Comparison of ENCODE assay signal across 8 cellular contexts in the genomic region with DNA sequence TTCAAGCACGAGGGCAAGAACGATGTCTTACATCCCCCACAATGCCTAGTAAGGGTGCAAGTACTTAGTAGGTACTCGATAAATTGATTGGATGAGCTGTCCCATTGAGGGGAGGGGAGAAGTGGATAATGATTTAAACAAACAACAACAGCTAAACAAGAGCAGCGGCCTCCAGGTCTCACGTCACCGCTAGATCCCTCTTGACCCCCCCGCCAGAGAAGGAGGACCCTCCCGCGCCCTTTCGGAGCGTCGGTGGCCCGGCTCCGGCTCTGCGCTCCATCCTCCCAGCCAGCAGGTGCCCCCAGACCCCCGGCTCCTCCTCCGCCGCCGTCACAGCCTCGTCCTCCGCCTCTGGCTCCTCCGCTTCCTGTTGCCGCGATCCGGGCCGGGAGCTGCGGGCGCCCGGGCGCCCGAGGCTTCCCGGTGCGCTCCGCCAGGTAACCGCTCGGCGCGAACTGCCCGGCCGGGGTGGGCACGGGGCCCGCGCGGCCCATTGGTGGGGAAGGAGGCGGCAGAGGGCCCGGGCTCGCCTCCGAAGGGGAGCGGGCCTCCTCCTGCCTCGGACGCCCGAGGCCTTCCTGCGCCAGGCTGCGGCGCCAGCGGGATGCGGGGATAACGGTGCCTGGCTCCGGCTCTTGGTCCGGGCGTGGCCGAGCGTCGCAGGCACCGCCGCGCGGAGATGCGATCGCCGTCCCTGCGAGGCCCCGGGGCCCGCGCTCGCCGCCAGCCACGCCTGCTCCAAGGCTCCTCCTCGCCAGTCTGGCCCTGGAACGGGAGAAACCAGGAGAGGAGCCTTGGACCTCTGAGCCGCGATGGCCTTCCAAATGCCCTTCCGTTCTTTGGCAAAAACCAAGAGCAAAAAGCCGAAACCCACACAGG. TPM values are rescaled to one million over a fixed set of nuclear protein-coding genes. Genes with fewer than 3 reads are reported as not detected.
DNase-seq lines count a peak whose midpoint lies in the region; ATAC-seq and TF ChIP-seq lines count a peak whose summit lies in the region.

Gene TLCD5 (plus strand): TSS at position 368 of the 879 bp plus-strand sequence. CDS start 2,143 bp downstream, outside the sequence.

- H3K9me3 ChIP-seq in ES-I3 (ENCODE audit: control insufficient read depth, insufficient read depth, low read length) (no peaks in the 10 kb centered on the region), adrenal gland (replicated peaks in 1 of 3) (no peaks in the 10 kb centered on the region), heart right ventricle (no peaks in the 10 kb centered on the region), parathyroid adenoma (ENCODE audit: control insufficient read depth, low read length) (no peaks in the 10 kb centered on the region)

- TF ChIP-seq CTCF in adrenal gland (IDR thresholded peaks at IDR 0.05) (no peak), heart right ventricle (IDR thresholded peaks at IDR 0.05) (peak in 4 of 9 donors; percentile 11 to 36 (median 28)), parathyroid adenoma (IDR thresholded peaks at IDR 0.05) (no peak)

- no peaks in the 10 kb centered on the region for H3K27me3 ChIP-seq in adrenal gland
- peaks cover 0 to 74% (median 0%) of the 10 kb centered on the region in 7 donors for H3K27me3 ChIP-seq in heart right ventricle
- no peaks in the 10 kb centered on the region for H3K27me3 ChIP-seq in parathyroid adenoma (ENCODE audit: control insufficient read depth, insufficient read depth, low read length)

- H3K4me3 ChIP-seq in adrenal gland: peak within 1 kb of the TSS in 3 of 4 donors; percentile 23 to 75 (median 64)
- H3K4me3 ChIP-seq in heart right ventricle: peak within 1 kb of the TSS; percentile 40 to 91 (median 72)
- H3K4me3 ChIP-seq in parathyroid adenoma (ENCODE audit: low read depth, low read length): peak within 1 kb of the TSS; percentile 47

- peak; percentile 70 to 85 (median 78) for DNase-seq in adrenal gland
- DNase-seq in heart right ventricle: peak; percentile 72 to 76
- DNase-seq in erythroblast (lab: John Stamatoyannopoulos, UW): no peak

- 0 out of 2 replicates have a peak, but pooled peaks cover 3% of the 10 kb centered on the region for H3K36me3 ChIP-seq in ES-I3 (ENCODE audit: insufficient read depth, low read length)
- H3K36me3 ChIP-seq in adrenal gland (replicated peaks in 1 of 2): peaks cover 0 to 3% of the 10 kb centered on the region in 2 donors
- H3K36me3 ChIP-seq in heart right ventricle: peaks cover 0 to 11% (median 5%) of the 10 kb centered on the region in 9 donors
- no peaks in the 10 kb centered on the region for H3K36me3 ChIP-seq in parathyroid adenoma (ENCODE audit: control insufficient read depth, insufficient read depth, low read length)

- H3K79me2 ChIP-seq in parathyroid adenoma: no peaks in the 10 kb centered on the region

- H2AFZ ChIP-seq in parathyroid adenoma: peak within 1 kb of the TSS; percentile 83

- 0 to 2% (median 1%) methylated on average over 35 to 84 of the region's 84 CpGs for WGBS in adrenal gland, 4 donors
- 1% methylated on average over 78 to 84 of the region's 84 CpGs for WGBS in heart right ventricle, 2 donors

- peak within 1 kb of the TSS; percentile 60 for H3K4me2 ChIP-seq in parathyroid adenoma (ENCODE audit: low read length)

- ATAC-seq in HG02885 (IDR thresholded peaks at IDR 0.05; ENCODE audit: poor library complexity, unreplicated experiment): peak; percentile 53
- ATAC-seq in heart right ventricle: peak; percentile 77 to 86 (median 82)
- no peak for ATAC-seq in GM21526 (IDR thresholded peaks at IDR 0.05; ENCODE audit: low FRiP score, unreplicated experiment)

- peaks cover 9% of the 10 kb centered on the region; the same call in 1 of the 2 replicates for H3K4me1 ChIP-seq in ES-I3 (ENCODE audit: insufficient read depth, low read length)
- peaks cover 15 to 34% of the 10 kb centered on the region in 2 donors for H3K4me1 ChIP-seq in adrenal gland (replicated peaks in 1 of 2)
- peaks cover 9 to 36% (median 24%) of the 10 kb centered on the region in 9 donors for H3K4me1 ChIP-seq in heart right ventricle
- peaks cover 6% of the 10 kb centered on the region for H3K4me1 ChIP-seq in parathyroid adenoma

- H3K27ac ChIP-seq in adrenal gland (peak within 1 kb of the TSS; percentile 73 to 99 (median 93)), heart right ventricle (peak within 1 kb of the TSS; percentile 84 to 99 (median 94)), parathyroid adenoma (peak within 1 kb of the TSS; percentile 77)

- intact Hi-C loops in adrenal gland (cut with DNase I): no loop called here
- intact Hi-C loops in heart right ventricle (cut with DNase I): loop anchor here in 1 of 10 donors (10.0 kb wide), 1 partner anchor 360 kb away; no protein-coding TSS in a partner anchor

- H3K9ac ChIP-seq in ES-I3 (ENCODE audit: low read depth, low read length) (peak within 1 kb of the TSS; percentile 89), parathyroid adenoma (peak within 1 kb of the TSS; percentile 32)

- TF ChIP-seq POLR2A in adrenal gland (IDR thresholded peaks at IDR 0.05): peak; percentile 74 to 83
- no peak for TF ChIP-seq POLR2A in erythroblast (IDR thresholded peaks at IDR 0.05; ENCODE audit: low read length)

TF ChIP-seq in PFSK-1, 5 proteins besides CTCF, POLR2A, EP300 and RAD21:
- TF ChIP-seq TAF1 (IDR thresholded peaks at IDR 0.05; ENCODE audit: borderline replicate concordance, insufficient read depth, low read length) (peak; percentile 91), POLR2AphosphoS5 (IDR thresholded peaks at IDR 0.05; ENCODE audit: low read depth, low read length) (peak; percentile 84), SIN3A (IDR thresholded peaks at IDR 0.05; ENCODE audit: borderline replicate concordance, insufficient read depth, low read length) (no peak), FOXP2 (optimal IDR thresholded peaks at IDR 0.05; ENCODE audit: borderline replicate concordance, extremely low read depth, extremely low read length, insufficient read depth) (peak; percentile 80)
- TF ChIP-seq, protein P1, sequence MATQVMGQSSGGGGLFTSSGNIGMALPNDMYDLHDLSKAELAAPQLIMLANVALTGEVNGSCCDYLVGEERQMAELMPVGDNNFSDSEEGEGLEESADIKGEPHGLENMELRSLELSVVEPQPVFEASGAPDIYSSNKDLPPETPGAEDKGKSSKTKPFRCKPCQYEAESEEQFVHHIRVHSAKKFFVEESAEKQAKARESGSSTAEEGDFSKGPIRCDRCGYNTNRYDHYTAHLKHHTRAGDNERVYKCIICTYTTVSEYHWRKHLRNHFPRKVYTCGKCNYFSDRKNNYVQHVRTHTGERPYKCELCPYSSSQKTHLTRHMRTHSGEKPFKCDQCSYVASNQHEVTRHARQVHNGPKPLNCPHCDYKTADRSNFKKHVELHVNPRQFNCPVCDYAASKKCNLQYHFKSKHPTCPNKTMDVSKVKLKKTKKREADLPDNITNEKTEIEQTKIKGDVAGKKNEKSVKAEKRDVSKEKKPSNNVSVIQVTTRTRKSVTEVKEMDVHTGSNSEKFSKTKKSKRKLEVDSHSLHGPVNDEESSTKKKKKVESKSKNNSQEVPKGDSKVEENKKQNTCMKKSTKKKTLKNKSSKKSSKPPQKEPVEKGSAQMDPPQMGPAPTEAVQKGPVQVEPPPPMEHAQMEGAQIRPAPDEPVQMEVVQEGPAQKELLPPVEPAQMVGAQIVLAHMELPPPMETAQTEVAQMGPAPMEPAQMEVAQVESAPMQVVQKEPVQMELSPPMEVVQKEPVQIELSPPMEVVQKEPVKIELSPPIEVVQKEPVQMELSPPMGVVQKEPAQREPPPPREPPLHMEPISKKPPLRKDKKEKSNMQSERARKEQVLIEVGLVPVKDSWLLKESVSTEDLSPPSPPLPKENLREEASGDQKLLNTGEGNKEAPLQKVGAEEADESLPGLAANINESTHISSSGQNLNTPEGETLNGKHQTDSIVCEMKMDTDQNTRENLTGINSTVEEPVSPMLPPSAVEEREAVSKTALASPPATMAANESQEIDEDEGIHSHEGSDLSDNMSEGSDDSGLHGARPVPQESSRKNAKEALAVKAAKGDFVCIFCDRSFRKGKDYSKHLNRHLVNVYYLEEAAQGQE (IDR thresholded peaks at IDR 0.05; ENCODE audit: insufficient read depth in 1 of 2, low read depth in 2 of 2, low read length in 2 of 2): peak in 1 of 2 experiments; percentile 26; a peak in 1 of 4 replicates

RNA-seq across cellular contexts. Expression of gene TLCD5, which starts in this region (rescaled TPM):
- polyA plus RNA-seq in PFSK-1 (2012; ENCODE audit: insufficient read length, low read depth): 5.3 TPM
- total RNA-seq in adrenal gland (10 to 100 TPM in 7 of 8 donors, 1 to 10 TPM in 1; 9.4 to 24.4 (median 15.4) TPM), heart right ventricle (10 to 100 TPM in 5 of 10 donors, 1 to 10 TPM in 5; 7.4 to 14.5 (median 10.7) TPM)
- polyA plus RNA-seq in adrenal gland (10 to 100 TPM in 2 of 3 donors, 1 to 10 TPM in 1; 5.8 to 12.9 (median 11.1) TPM), heart right ventricle (10 to 100 TPM in 1 of 2 donors, 1 to 10 TPM in 1; 4.1 to 12.4 TPM)

Comparison
In these comparisons a context has a peak if more than half of its experiments do, and no peak if none do; other contexts are left out.
1. DNase-seq: peak in adrenal gland (7 of 7) and heart right ventricle (2 of 2); none in erythroblast (0 of 2).
2. Peak in every context shown above with its lines, with median percentiles within 50 percentile points of each other: H3K27ac ChIP-seq and H3K4me3 ChIP-seq.